16 cellular contexts compared by ENCODE assay signal in the genomic region with DNA sequence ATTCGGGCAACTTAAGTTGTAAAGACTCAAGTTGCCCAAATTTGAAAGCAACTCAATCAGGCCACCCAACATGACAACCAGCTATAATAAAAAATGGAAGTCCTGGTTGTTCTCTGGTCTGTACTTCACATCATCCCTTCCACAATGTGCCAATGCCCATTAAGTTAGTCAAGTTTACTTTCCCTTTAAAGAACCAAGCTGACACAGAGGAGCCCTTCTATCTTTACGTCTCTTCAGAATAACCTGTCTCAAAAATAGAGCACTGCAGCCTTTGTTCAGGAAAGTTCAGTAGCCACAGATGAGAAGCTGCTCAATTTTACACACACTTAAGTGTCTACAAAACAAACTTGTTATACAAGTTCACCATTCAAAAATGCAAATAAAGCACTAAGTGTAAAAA.
DNase-seq lines count a peak whose midpoint lies in the region; ATAC-seq, FAIRE-seq and TF ChIP-seq lines count a peak whose summit lies in the region.
"Had no signal": no experiment of that assay in that cellular context is flagged by ENCODE, and none has a peak within 500 bp of the region (broad histone marks: within the 10 kb centered on the region; RNA-seq: fewer than 3 reads in every experiment).

No MANE protein-coding gene starts in this region.

- H3K4me3 ChIP-seq in bronchial epithelial cell (ENCODE audit: low read depth, low read length) (no peak overlapping the region), iPS-18a (ENCODE audit: low read length) (no peak overlapping the region), skeletal muscle tissue (ENCODE audit: low read length in 3 of 3) (peak overlapping the region; percentile 39 to 70 (median 54))

- peak overlapping the region; percentile 5 for H3K9ac ChIP-seq in iPS-18a (ENCODE audit: low read length)
- H3K9ac ChIP-seq in skeletal muscle tissue (ENCODE audit: low read depth in 1 of 3, low read length in 3 of 3): peak overlapping the region; percentile 57 to 82 (median 79)

- ATAC-seq in GM18858 (IDR thresholded peaks at IDR 0.05; ENCODE audit: unreplicated experiment) (no peak), HG02973 (IDR thresholded peaks at IDR 0.05; ENCODE audit: unreplicated experiment) (no peak)

- DNase-seq in NCI-H510A treated with DMSO at 0.1 percent for 48 hours (lab: John Stamatoyannopoulos, UW) (peak; percentile 64), bronchial epithelial cell (ENCODE audit: low read depth) (peak; percentile 14), SIG-M5 (lab: John Stamatoyannopoulos, UW) (no peak)
- DNase-seq: activated CD4-positive, alpha-beta T cell treated with anti-CD3 and anti-CD28 coated beads for 4 hours; activated naive CD8-positive, alpha-beta T cell treated with anti-CD3 and anti-CD28 coated beads, Interleukin-2, amount 10 ng/mL, durations not matched to agents 7 days and 5 days; CD4-positive, alpha-beta memory T cell; foreskin fibroblast; GDM1; NCI-H1105; NCI-H526 treated with DMSO at 0.1 percent for 48 hours; stimulated activated naive CD4-positive, alpha-beta T cell treated with Interleukin-2 at 50 U/mL for 16 hours had no signal

- H3K36me3 ChIP-seq in bronchial epithelial cell (ENCODE audit: control insufficient read depth, insufficient read depth, low read length) (no peaks in the 10 kb centered on the region), iPS-18a (ENCODE audit: control insufficient read depth, low read depth, low read length) (no peaks in the 10 kb centered on the region), skeletal muscle tissue (ENCODE audit: control insufficient read depth in 3 of 3, insufficient read depth in 3 of 3, low read length in 3 of 3) (no peaks in the 10 kb centered on the region)

- no peak for TF ChIP-seq CTCF in bronchial epithelial cell (IDR thresholded peaks at IDR 0.05; ENCODE audit: insufficient read depth, low read length, severe bottlenecking)

- H3K9me3 ChIP-seq in iPS-18a (ENCODE audit: control insufficient read depth, low read depth, low read length): no peaks in the 10 kb centered on the region
- no peaks in the 10 kb centered on the region for H3K9me3 ChIP-seq in skeletal muscle tissue (ENCODE audit: control insufficient read depth in 3 of 3, low read length in 3 of 3)

- no peak for FAIRE-seq in bronchial epithelial cell (lab: Jason Lieb, UNC)
- FAIRE-seq: islet of Langerhans had no signal

- H3K27ac ChIP-seq in iPS-18a (ENCODE audit: low read length) (peak overlapping the region; percentile 17), skeletal muscle tissue (ENCODE audit: low read depth, low read length) (peak overlapping the region; percentile 83)

- peaks cover 33% of the 10 kb centered on the region for H3K4me1 ChIP-seq in iPS-18a (ENCODE audit: control insufficient read depth, low read depth, low read length)
- H3K4me1 ChIP-seq in skeletal muscle tissue (ENCODE audit: control insufficient read depth in 3 of 3, insufficient read depth in 3 of 3, low read length in 3 of 3): peaks cover 12 to 20% (median 17%) of the 10 kb centered on the region in 3 donors

- H3K27me3 ChIP-seq in bronchial epithelial cell (ENCODE audit: control insufficient read depth, insufficient read depth, low read length): no peaks in the 10 kb centered on the region
- H3K27me3 ChIP-seq in iPS-18a (ENCODE audit: control insufficient read depth, insufficient read depth, low read length): no peaks in the 10 kb centered on the region
- no peaks in the 10 kb centered on the region for H3K27me3 ChIP-seq in skeletal muscle tissue (ENCODE audit: control insufficient read depth in 3 of 3, insufficient read depth in 3 of 3, low read length in 3 of 3)

Comparison
In these comparisons a context has a peak if more than half of its experiments do, and no peak if none do; other contexts are left out.
1. H3K4me3 ChIP-seq: peak in skeletal muscle tissue (3 of 3); none in bronchial epithelial cell (single experiment) and iPS-18a (single experiment).